Comparison of ENCODE assay signal across 8 cellular contexts in the genomic region with DNA sequence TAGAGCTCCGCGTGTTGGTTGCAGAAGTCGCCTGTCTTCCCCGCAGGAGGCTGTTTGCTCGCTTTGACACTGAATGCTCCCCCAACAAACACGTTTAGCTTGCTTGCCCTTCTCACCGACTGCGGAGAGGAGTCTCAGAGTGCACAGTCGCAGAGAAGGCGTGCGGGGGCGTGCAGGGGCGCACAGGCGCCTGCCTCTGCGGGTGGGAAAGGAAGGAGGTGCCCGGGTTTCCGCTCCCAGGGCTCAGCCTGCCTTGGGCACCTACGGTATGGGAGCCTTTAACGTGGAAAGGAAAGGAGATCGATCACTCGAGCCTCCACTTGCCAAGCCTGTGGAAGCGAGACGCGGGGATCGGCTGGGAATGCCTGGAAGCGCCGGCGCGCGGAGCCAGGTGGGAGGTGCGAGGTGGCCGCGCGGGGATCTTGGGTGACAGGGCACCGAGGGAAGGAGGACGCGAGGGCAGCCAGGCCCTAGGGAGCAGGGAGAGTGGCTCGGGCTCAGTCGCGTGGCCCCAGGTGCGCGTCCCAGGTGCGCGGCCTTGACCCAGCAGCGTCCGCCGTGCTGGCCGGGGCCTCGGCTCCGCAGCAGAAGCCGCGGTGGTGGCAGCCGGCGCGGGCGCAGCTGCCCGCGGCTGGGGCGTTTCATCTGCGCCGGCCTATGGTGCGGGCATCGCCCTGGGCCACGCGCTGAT.
DNase-seq lines count a peak whose midpoint lies in the region; ATAC-seq and TF ChIP-seq lines count a peak whose summit lies in the region.

A gene (plus strand): TSS at position 419 of the 691 bp plus-strand sequence. CDS start 749 bp downstream, outside the sequence.

- TF ChIP-seq POLR2A in GM15510 (IDR thresholded peaks at IDR 0.05; ENCODE audit: borderline replicate concordance, extremely low read depth, insufficient read length): peak; percentile 84

- peak; percentile 94 for ATAC-seq in HG02798 (IDR thresholded peaks at IDR 0.05; ENCODE audit: poor library complexity, unreplicated experiment)
- peak; percentile 91 to 96 for ATAC-seq in activated CD4-positive, CD25-positive, alpha-beta regulatory T cell treated with anti-CD3 and anti-CD28 coated beads, Interleukin-2, amount 50 U/mL, for 24 hours

- DNase-seq in NCI-H2081 treated with DMSO at 0.1 percent for 48 hours (lab: John Stamatoyannopoulos, UW): peak; percentile 20
- DNase-seq in cerebellar cortex (ENCODE audit: low spot score): peak; percentile 93
- peak; percentile 89 for DNase-seq in iris pigment epithelial cell (ENCODE audit: low read depth)
- peak; percentile 79 for DNase-seq in stimulated activated CD4-positive, alpha-beta T cell treated with anti-CD3 and anti-CD28 coated beads, Interleukin-12 subunit alpha, Interleukin-12 subunit beta, amount 100 ng/mL, for 4 hours
- DNase-seq in NOMO-1 treated with DMSO at 0.1 percent for 48 hours (lab: John Stamatoyannopoulos, UW; ENCODE audit: unreplicated experiment): no peak
